Comparison of ENCODE assay signal across 20 cellular contexts in the genomic region with DNA sequence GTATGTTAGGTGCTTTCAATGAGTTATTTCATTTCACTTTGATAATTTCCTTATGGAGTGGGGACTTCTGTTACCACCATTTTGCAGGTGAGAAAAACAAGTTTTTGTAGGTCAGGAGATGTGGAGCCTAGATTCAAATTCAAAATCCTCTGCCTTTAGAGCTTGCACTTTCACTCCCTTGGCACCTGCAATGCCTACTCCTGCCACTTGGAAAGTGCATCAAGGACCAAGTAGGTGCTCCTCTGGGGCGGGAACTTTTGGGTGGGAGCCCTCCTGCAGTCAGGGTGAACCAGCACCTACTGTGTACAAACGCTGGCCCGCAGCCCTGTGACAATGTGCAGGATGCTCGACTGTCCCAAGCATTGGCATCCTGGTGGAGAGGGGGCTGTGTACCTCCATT.
A peak's percentile ranks its signal among the peaks of the same experiment; 100 is the strongest.
DNase-seq lines count a peak whose midpoint lies in the region; ATAC-seq and TF ChIP-seq lines count a peak whose summit lies in the region.
"Had no signal": no experiment of that assay in that cellular context is flagged by ENCODE, and none has a peak within 500 bp of the region (broad histone marks: within the 10 kb centered on the region; RNA-seq: fewer than 3 reads in every experiment).

No MANE protein-coding gene starts in this region.

- TF ChIP-seq CTCF in RWPE1 (conservative IDR thresholded peaks at IDR 0.05; ENCODE audit: low read depth) (0 out of 2 replicates have a peak, but pooled peaks have one; percentile 7), fibroblast of the aortic adventitia (IDR thresholded peaks at IDR 0.05; ENCODE audit: insufficient read depth, low read length) (peak; percentile 28)

- CTCF ChIA-PET in RWPE1 (lab: Yijun Ruan, JAX), result interaction anchor here (0.5 to 1.4 kb wide), 8 partner anchors 12 to 538 kb away, joined by 3 to 6 read pairs (median 3); no protein-coding TSS in a partner anchor

- DNase-seq in DMS 273 (lab: John Stamatoyannopoulos, UW; ENCODE audit: unreplicated experiment), result peak; percentile 18
- no peak for DNase-seq in DMS 273 treated with DMSO at 0.1 percent for 48 hours (lab: John Stamatoyannopoulos, UW)
- DNase-seq in RWPE1 (ENCODE audit: low spot score), result no peak
- no peak for DNase-seq in fibroblast of the aortic adventitia (ENCODE audit: low read depth)
- no peak for DNase-seq in NCI-H2196 (lab: John Stamatoyannopoulos, UW; ENCODE audit: unreplicated experiment)
- no peak for DNase-seq in GM19240 (ENCODE audit: insufficient read length, low spot score)
- DNase-seq: 8988T; activated CD4-positive, alpha-beta memory T cell treated with anti-CD3 and anti-CD28 coated beads, Interleukin-2, amount 10 ng/mL, durations not matched to agents 7 days and 5 days; activated naive CD8-positive, alpha-beta T cell treated with anti-CD3 and anti-CD28 coated beads for 36 hours; activated T-cell treated with anti-CD3 and anti-CD28 coated beads, Interleukin-2, amount 50 U/mL, for 48 hours; caudate nucleus; DMS79; effector CD8-positive, alpha-beta T cell; NCI-H1930; NCI-H526; posterior cingulate gyrus; spleen; tibial artery had no signal

- POLR2A ChIA-PET in RWPE1 (lab: Yijun Ruan, JAX; ENCODE audit: low non-redundant PET), result no interaction called here

- H3K27ac ChIP-seq in RWPE1, result no peak overlapping the region
- H3K27ac ChIP-seq: spleen, tibial artery had no signal

- H3K4me3 ChIP-seq in fibroblast of the aortic adventitia (ENCODE audit: low read depth, low read length), result no peak overlapping the region
- H3K4me3 ChIP-seq: spleen, tibial artery had no signal

- ATAC-seq in HG02840 (IDR thresholded peaks at IDR 0.05; ENCODE audit: low FRiP score, unreplicated experiment) (no peak), GM18498 (IDR thresholded peaks at IDR 0.05; ENCODE audit: unreplicated experiment) (no peak)
